ENCODE assay signal across 1 cellular context in the genomic region with DNA sequence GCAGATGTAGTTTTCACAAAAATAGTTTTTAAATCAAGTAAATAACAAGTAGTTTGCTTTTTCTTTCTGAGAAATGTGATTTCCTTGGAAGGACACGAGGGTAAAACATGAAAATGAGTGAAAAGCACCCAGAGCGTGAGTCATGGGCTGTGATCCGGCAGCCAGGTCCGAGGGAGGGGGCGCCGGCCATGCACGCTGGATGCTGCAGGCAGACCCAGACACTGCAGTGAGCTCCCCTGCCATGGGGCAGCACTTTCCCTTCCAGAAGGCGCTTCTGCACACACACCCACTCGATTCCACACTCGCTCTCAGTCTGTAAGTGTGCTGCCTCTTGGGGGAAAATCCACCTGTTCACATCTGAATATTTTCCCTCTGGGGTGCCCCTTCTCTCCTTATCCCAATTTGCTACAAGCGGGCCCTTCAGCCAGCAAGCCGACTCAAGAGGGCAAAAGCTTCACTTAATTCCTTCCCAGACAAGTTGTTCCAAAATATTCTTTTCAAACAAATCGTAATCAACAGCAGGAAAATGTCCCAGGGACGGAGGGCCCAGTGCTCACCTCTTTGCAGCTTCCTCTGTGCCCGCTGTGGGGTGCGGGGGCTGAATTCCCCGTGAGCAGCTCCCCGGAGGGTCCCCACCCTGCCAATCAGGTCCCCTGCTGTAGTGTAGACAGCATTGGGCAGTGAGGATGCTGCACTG.
TF ChIP-seq lines count a peak whose summit lies in the region.

No MANE protein-coding gene starts in this region.

TF ChIP-seq in GM12878, 131 proteins besides CTCF, POLR2A, EP300 and RAD21 (continued from another document):
- TF ChIP-seq, protein P1, sequence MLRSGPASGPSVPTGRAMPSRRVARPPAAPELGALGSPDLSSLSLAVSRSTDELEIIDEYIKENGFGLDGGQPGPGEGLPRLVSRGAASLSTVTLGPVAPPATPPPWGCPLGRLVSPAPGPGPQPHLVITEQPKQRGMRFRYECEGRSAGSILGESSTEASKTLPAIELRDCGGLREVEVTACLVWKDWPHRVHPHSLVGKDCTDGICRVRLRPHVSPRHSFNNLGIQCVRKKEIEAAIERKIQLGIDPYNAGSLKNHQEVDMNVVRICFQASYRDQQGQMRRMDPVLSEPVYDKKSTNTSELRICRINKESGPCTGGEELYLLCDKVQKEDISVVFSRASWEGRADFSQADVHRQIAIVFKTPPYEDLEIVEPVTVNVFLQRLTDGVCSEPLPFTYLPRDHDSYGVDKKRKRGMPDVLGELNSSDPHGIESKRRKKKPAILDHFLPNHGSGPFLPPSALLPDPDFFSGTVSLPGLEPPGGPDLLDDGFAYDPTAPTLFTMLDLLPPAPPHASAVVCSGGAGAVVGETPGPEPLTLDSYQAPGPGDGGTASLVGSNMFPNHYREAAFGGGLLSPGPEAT (IDR thresholded peaks at IDR 0.05; ENCODE audit: low read depth): no peak
- TF ChIP-seq PAX8 (IDR thresholded peaks at IDR 0.05): no peak
- TF ChIP-seq ZNF384 (IDR thresholded peaks at IDR 0.05; ENCODE audit: borderline replicate concordance, low read depth, low read length): no peak
- TF ChIP-seq IKZF2 (IDR thresholded peaks at IDR 0.05): no peak
- TF ChIP-seq, protein P2, sequence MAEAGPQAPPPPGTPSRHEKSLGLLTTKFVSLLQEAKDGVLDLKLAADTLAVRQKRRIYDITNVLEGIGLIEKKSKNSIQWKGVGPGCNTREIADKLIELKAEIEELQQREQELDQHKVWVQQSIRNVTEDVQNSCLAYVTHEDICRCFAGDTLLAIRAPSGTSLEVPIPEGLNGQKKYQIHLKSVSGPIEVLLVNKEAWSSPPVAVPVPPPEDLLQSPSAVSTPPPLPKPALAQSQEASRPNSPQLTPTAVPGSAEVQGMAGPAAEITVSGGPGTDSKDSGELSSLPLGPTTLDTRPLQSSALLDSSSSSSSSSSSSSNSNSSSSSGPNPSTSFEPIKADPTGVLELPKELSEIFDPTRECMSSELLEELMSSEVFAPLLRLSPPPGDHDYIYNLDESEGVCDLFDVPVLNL (IDR thresholded peaks at IDR 0.05; ENCODE audit: low read depth, low read length): no peak
- no peak for TF ChIP-seq PAX5 (IDR thresholded peaks at IDR 0.05; ENCODE audit: borderline replicate concordance, low read depth, low read length)
- no peak for TF ChIP-seq NBN (IDR thresholded peaks at IDR 0.05)
- no peak for TF ChIP-seq SMC3 (IDR thresholded peaks at IDR 0.05; ENCODE audit: borderline replicate concordance, low read length)
- TF ChIP-seq, protein P3, sequence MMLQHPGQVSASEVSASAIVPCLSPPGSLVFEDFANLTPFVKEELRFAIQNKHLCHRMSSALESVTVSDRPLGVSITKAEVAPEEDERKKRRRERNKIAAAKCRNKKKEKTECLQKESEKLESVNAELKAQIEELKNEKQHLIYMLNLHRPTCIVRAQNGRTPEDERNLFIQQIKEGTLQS (IDR thresholded peaks at IDR 0.05; ENCODE audit: borderline replicate concordance, extremely low read depth, low read depth, low read length): no peak
- TF ChIP-seq, protein P4, sequence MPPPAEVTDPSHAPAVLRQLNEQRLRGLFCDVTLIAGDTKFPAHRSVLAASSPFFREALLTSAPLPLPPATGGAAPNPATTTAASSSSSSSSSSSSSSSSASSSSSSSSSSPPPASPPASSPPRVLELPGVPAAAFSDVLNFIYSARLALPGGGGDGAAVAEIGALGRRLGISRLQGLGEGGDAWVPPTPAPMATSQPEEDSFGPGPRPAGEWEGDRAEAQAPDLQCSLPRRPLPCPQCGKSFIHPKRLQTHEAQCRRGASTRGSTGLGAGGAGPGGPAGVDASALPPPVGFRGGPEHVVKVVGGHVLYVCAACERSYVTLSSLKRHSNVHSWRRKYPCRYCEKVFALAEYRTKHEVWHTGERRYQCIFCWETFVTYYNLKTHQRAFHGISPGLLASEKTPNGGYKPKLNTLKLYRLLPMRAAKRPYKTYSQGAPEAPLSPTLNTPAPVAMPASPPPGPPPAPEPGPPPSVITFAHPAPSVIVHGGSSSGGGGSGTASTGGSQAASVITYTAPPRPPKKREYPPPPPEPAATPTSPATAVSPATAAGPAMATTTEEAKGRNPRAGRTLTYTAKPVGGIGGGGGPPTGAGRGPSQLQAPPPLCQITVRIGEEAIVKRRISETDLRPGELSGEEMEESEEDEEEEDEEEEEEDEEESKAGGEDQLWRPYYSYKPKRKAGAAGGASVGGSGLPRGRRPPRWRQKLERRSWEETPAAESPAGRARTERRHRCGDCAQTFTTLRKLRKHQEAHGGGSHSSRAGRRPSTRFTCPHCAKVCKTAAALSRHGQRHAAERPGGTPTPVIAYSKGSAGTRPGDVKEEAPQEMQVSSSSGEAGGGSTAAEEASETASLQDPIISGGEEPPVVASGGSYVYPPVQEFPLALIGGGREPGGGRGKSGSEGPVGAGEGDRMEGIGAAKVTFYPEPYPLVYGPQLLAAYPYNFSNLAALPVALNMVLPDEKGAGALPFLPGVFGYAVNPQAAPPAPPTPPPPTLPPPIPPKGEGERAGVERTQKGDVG (CRISPR knock-in tag; IDR thresholded peaks at IDR 0.05): no peak
- TF ChIP-seq RELA (IDR thresholded peaks at IDR 0.05; ENCODE audit: borderline replicate concordance, partially characterized antibody): no peak
- TF ChIP-seq BCLAF1 (IDR thresholded peaks at IDR 0.05): no peak
TF ChIP-seq in GM12878: peak in this region for 0.
